22 cellular contexts compared by ENCODE assay signal in the genomic region with DNA sequence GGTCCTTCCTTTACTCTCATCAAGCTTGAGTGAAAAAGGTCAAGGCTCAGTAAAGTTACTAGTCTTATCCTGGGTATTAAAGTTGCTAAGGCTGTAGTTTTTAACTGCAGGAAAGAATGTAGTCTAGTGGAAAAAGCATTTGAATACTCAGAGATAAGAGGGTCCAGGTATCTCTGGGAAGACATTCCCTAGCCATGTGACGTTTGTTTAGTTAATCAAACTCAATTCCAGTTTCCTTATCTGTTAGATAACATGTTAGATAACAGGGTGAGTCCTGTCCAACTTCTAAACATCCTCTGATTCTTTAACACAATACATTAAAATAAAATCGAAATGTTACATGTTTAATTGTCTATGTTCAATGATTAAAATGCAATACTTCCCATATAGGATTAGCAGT.
A peak's percentile ranks its signal among the peaks of the same experiment; 100 is the strongest.
DNase-seq lines count a peak whose midpoint lies in the region; TF ChIP-seq lines count a peak whose summit lies in the region.
"Had no signal": no experiment of that assay in that cellular context is flagged by ENCODE, and none has a peak within 500 bp of the region (broad histone marks: within the 10 kb centered on the region; RNA-seq: fewer than 3 reads in every experiment).

No MANE protein-coding gene starts in this region.

- H3K4me3 ChIP-seq in endodermal cell (ENCODE audit: low read length) = no peak overlapping the region
- H3K4me3 ChIP-seq: BLaER1 treated with 17β-estradiol and CSF1 and Interleukin-3, amounts not matched to agents 10 nM and 100 nM had no signal

- H3K4me1 ChIP-seq in endodermal cell (ENCODE audit: control insufficient read depth, insufficient read depth, low read length) = peaks cover 14% of the 10 kb centered on the region
- H3K4me1 ChIP-seq: BE2C; BLaER1 treated with 17β-estradiol and CSF1 and Interleukin-3, amounts not matched to agents 10 nM and 100 nM had no signal

- H3K4me1 Mint-ChIP-seq in endodermal cell = peaks cover 49% of the 10 kb centered on the region
- peaks cover 10% of the 10 kb centered on the region for H3K4me1 Mint-ChIP-seq in mesothelial cell of epicardium
- H3K4me1 Mint-ChIP-seq: CD14-positive monocyte; CD8-positive, alpha-beta memory T cell had no signal

- no peaks in the 10 kb centered on the region for H3K9me3 ChIP-seq in endodermal cell (ENCODE audit: control insufficient read depth, low read length)
- H3K9me3 ChIP-seq: BE2C; BLaER1 treated with 17β-estradiol and CSF1 and Interleukin-3, amounts not matched to agents 10 nM and 100 nM had no signal

- H3K9me3 Mint-ChIP-seq in endodermal cell (peaks cover 5% of the 10 kb centered on the region), mesothelial cell of epicardium (peaks cover 6% of the 10 kb centered on the region)

- no peaks in the 10 kb centered on the region for H3K27me3 Mint-ChIP-seq in endodermal cell (ENCODE audit: insufficient read depth)
- H3K27me3 Mint-ChIP-seq in mesothelial cell of epicardium (ENCODE audit: low read depth) = no peaks in the 10 kb centered on the region
- H3K27me3 Mint-ChIP-seq: CD4-positive, alpha-beta T cell; CD8-positive, alpha-beta memory T cell had no signal

- no peaks in the 10 kb centered on the region for H3K36me3 ChIP-seq in endodermal cell (ENCODE audit: control insufficient read depth, insufficient read depth, low read length)
- H3K36me3 ChIP-seq: BE2C; BLaER1 treated with 17β-estradiol and CSF1 and Interleukin-3, amounts not matched to agents 10 nM and 100 nM had no signal

- no peak overlapping the region for H3K27ac ChIP-seq in endodermal cell (ENCODE audit: low read depth, low read length)
- H3K27ac ChIP-seq: 22Rv1; BLaER1 treated with 17β-estradiol and CSF1 and Interleukin-3, amounts not matched to agents 10 nM and 100 nM had no signal

- DNase-seq in NCI-H146 (lab: John Stamatoyannopoulos, UW) (peak; percentile 6), NCI-H146 treated with DMSO at 0.1 percent for 48 hours (lab: John Stamatoyannopoulos, UW; ENCODE audit: unreplicated experiment) (no peak), endodermal cell (no peak), mesothelial cell of epicardium (ENCODE audit: low spot score in 2 of 2, unreplicated experiment in 2 of 2) (no peak), NAMALWA (ENCODE audit: low spot score) (no peak), SW480 (ENCODE audit: low spot score) (no peak)
- no peak for DNase-seq in activated effector memory CD4-positive, alpha-beta T cell treated with anti-CD3 and anti-CD28 coated beads, Interleukin-2, amount 50 U/mL, for 16 hours
- DNase-seq in activated CD4-positive, alpha-beta T cell treated with anti-CD3 and anti-CD28 coated beads, Interleukin-2, amount 50 U/mL, for 4 hours = no peak
- DNase-seq: ACHN; AML-193; BE2C; Calu3; CD4-positive, alpha-beta T cell; CD8-positive, alpha-beta memory T cell; DMS53; DMS79 treated with DMSO at 0.1 percent for 48 hours; GF-D8; H7; HCEC 1CT had no signal

- H3K4me3 Mint-ChIP-seq in endodermal cell = peak overlapping the region; percentile 9
- no peak overlapping the region for H3K4me3 Mint-ChIP-seq in mesothelial cell of epicardium
- H3K4me3 Mint-ChIP-seq: CD14-positive monocyte; CD4-positive, alpha-beta T cell; CD8-positive, alpha-beta memory T cell had no signal

- 40% methylated on average over 2 of the region's 2 CpGs; no CpG with 5 or more reads in 1 of the 2 experiments for WGBS in endodermal cell (ENCODE audit: insufficient coverage in 1 of 2, insufficient read length in 1 of 2), 2 experiments

- H3K27me3 ChIP-seq in endodermal cell (ENCODE audit: control insufficient read depth, insufficient read depth, low read length, poor library complexity, severe bottlenecking) = no peaks in the 10 kb centered on the region
- H3K27me3 ChIP-seq: BE2C; BLaER1 treated with 17β-estradiol and CSF1 and Interleukin-3, amounts not matched to agents 10 nM and 100 nM had no signal

- TF ChIP-seq CTCF in endodermal cell (conservative IDR thresholded peaks at IDR 0.05) (no peak), mesothelial cell of epicardium (IDR thresholded peaks at IDR 0.05; ENCODE audit: unreplicated experiment) (no peak)

- no peak overlapping the region for H3K9ac ChIP-seq in endodermal cell (ENCODE audit: extremely low read depth, low read length, poor library complexity, severe bottlenecking)
- H3K9ac ChIP-seq: BLaER1 treated with 17β-estradiol and CSF1 and Interleukin-3, amounts not matched to agents 10 nM and 100 nM had no signal

- H3K36me3 Mint-ChIP-seq in endodermal cell (ENCODE audit: low read depth) = no peaks in the 10 kb centered on the region
- H3K36me3 Mint-ChIP-seq in mesothelial cell of epicardium = no peaks in the 10 kb centered on the region
- H3K36me3 Mint-ChIP-seq: CD14-positive monocyte; CD8-positive, alpha-beta memory T cell had no signal

- peak overlapping the region; percentile 69 for H3K27ac Mint-ChIP-seq in endodermal cell
- H3K27ac Mint-ChIP-seq in mesothelial cell of epicardium = peak overlapping the region; percentile 45
- H3K27ac Mint-ChIP-seq: CD14-positive monocyte; CD4-positive, alpha-beta T cell; CD8-positive, alpha-beta memory T cell had no signal
